9 cellular contexts compared by ENCODE assay signal in the genomic region with DNA sequence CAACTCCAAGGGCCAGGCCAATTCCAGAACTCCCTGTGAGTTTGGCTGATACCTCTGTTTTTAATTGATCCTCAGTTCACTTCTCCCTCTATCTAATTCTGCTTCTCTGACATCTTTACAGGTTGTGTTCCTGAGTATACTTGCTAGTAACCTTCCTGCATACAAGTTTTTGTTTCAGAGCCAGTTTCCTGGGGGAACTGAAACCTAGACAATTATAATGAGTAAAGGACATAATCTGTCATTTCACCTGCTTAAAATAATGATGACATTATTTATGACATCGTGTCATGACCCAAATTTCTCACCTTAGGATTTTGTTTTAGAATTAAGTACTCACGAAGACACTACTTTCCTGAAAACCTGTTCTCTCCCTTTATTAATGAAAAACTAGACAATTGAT. TPM values are rescaled to one million over a fixed set of nuclear protein-coding genes. Genes with fewer than 3 reads are reported as not detected.
DNase-seq lines count a peak whose midpoint lies in the region; ATAC-seq and TF ChIP-seq lines count a peak whose summit lies in the region.
"Had no signal": no experiment of that assay in that cellular context is flagged by ENCODE, and none has a peak within 500 bp of the region (broad histone marks: within the 10 kb centered on the region; RNA-seq: fewer than 3 reads in every experiment).

No MANE protein-coding gene starts in this region.

- peaks cover 0 to 1% (median 0%) of the 10 kb centered on the region in 3 donors for H3K9me3 Mint-ChIP-seq in IgD-negative memory B cell
- H3K9me3 Mint-ChIP-seq in type B pancreatic cell, result no peaks in the 10 kb centered on the region

- H3K4me1 Mint-ChIP-seq in IgD-negative memory B cell (peaks cover 46 to 56% (median 49%) of the 10 kb centered on the region in 3 donors), type B pancreatic cell (ENCODE audit: unreplicated experiment) (no peaks in the 10 kb centered on the region)

- no peaks in the 10 kb centered on the region for H3K36me3 Mint-ChIP-seq in IgD-negative memory B cell
- no peaks in the 10 kb centered on the region for H3K36me3 Mint-ChIP-seq in type B pancreatic cell

- TF ChIP-seq CTCF in sigmoid colon (IDR thresholded peaks at IDR 0.05), result no peak
- TF ChIP-seq CTCF in type B pancreatic cell (conservative IDR thresholded peaks at IDR 0.05), result no peak

- TF ChIP-seq EP300 in sigmoid colon (IDR thresholded peaks at IDR 0.05), result no peak

- peak overlapping the region in 3 of 10 experiments; percentile 17 to 33 (median 22); a peak in 5 of 20 replicates for H3K4me3 ChIP-seq in BLaER1 treated with 17β-estradiol and CSF1 and Interleukin-3, amounts not matched to agents 10 nM and 100 nM
- no peak overlapping the region for H3K4me3 ChIP-seq in sigmoid colon

- peaks cover 31 to 50% (median 39%) of the 10 kb centered on the region in 10 experiments for H3K4me1 ChIP-seq in BLaER1 treated with 17β-estradiol and CSF1 and Interleukin-3, amounts not matched to agents 10 nM and 100 nM
- no peaks in the 10 kb centered on the region for H3K4me1 ChIP-seq in sigmoid colon

- intact Hi-C loops in sigmoid colon (cut with DNase I), result no loop called here

- no peak for TF ChIP-seq POLR2A in sigmoid colon (IDR thresholded peaks at IDR 0.05)

- no peak for DNase-seq in sigmoid colon
- DNase-seq in stimulated activated CD4-positive, alpha-beta T cell treated with anti-CD3 and anti-CD28 coated beads, Interleukin-1b, Interleukin-23, amount 100 ng/mL, for 48 hours, result no peak
- no peak for DNase-seq in type B pancreatic cell (ENCODE audit: extremely low spot score, unreplicated experiment)
- DNase-seq in GM19238 (ENCODE audit: insufficient read length, low spot score), result no peak
- DNase-seq: NCI-H1105 treated with DMSO at 0.1 percent for 48 hours had no signal

- peak overlapping the region; percentile 85 to 98 (median 94) for H3K27ac Mint-ChIP-seq in IgD-negative memory B cell
- H3K27ac Mint-ChIP-seq in type B pancreatic cell, result no peak overlapping the region

- no peaks in the 10 kb centered on the region for H4K20me1 ChIP-seq in BLaER1 treated with 17β-estradiol and CSF1 and Interleukin-3, amounts not matched to agents 10 nM and 100 nM

- peak overlapping the region; percentile 72 to 92 (median 82) for H3K4me3 Mint-ChIP-seq in IgD-negative memory B cell
- no peak overlapping the region for H3K4me3 Mint-ChIP-seq in type B pancreatic cell

- 64 to 76% methylated on average over 2 of the region's 2 CpGs for WGBS in sigmoid colon, 2 donors

- H3K27me3 Mint-ChIP-seq in IgD-negative memory B cell, result no peaks in the 10 kb centered on the region
- H3K27me3 Mint-ChIP-seq in type B pancreatic cell, result peaks cover 10% of the 10 kb centered on the region

- H3K9me3 ChIP-seq in BLaER1 treated with 17β-estradiol and CSF1 and Interleukin-3, amounts not matched to agents 10 nM and 100 nM (replicated peaks in 1 of 11), result peaks cover 0 to 12% (median 0%) of the 10 kb centered on the region in 11 experiments; a peak in 2 of 22 replicates
- H3K9me3 ChIP-seq in sigmoid colon, result no peaks in the 10 kb centered on the region

- ATAC-seq in GM19025 (IDR thresholded peaks at IDR 0.05; ENCODE audit: low read depth, unreplicated experiment) (peak; percentile 46), HG02840 (IDR thresholded peaks at IDR 0.05; ENCODE audit: low FRiP score, unreplicated experiment) (peak; percentile 54)

- H3K27ac ChIP-seq in BLaER1 treated with 17β-estradiol and CSF1 and Interleukin-3, amounts not matched to agents 10 nM and 100 nM, result peak overlapping the region; percentile 35 to 83 (median 73); a peak in 19 of 22 replicates
- no peak overlapping the region for H3K27ac ChIP-seq in sigmoid colon

- no peaks in the 10 kb centered on the region for H3K36me3 ChIP-seq in BLaER1 treated with 17β-estradiol and CSF1 and Interleukin-3, amounts not matched to agents 10 nM and 100 nM
- no peaks in the 10 kb centered on the region for H3K36me3 ChIP-seq in sigmoid colon

- peak overlapping the region; percentile 67 to 87 (median 82) for H3K4me2 ChIP-seq in BLaER1 treated with 17β-estradiol and CSF1 and Interleukin-3, amounts not matched to agents 10 nM and 100 nM

- H3K9ac ChIP-seq in BLaER1 treated with 17β-estradiol and CSF1 and Interleukin-3, amounts not matched to agents 10 nM and 100 nM, result peak overlapping the region in 10 of 11 experiments; percentile 7 to 70 (median 58); a peak in 16 of 22 replicates

- H3K27me3 ChIP-seq in BLaER1 treated with 17β-estradiol and CSF1 and Interleukin-3, amounts not matched to agents 10 nM and 100 nM, result no peaks in the 10 kb centered on the region
- H3K27me3 ChIP-seq in sigmoid colon, result no peaks in the 10 kb centered on the region

RNA-seq across cellular contexts. Expression of a gene that starts 12.5 kb away (rescaled TPM):
- polyA plus RNA-seq in IgD-negative memory B cell (78.2 TPM), sigmoid colon (10 to 100 TPM in 1 of 3 donors, 1 to 10 TPM in 2; 3.7 to 36.7 (median 7.2) TPM)
- total RNA-seq in sigmoid colon (100 to 1,000 TPM in 2 of 4 donors, 10 to 100 TPM in 2; 93.5 to 130 (median 100) TPM), type B pancreatic cell (ENCODE audit: low replicate concordance) (71.7 and 95.7 TPM in 2 replicates)

Comparison
In these comparisons a context has a peak if more than half of its experiments do, and no peak if none do; other contexts are left out.
1. H3K27ac ChIP-seq: peak in BLaER1 treated with 17β-estradiol and CSF1 and Interleukin-3, amounts not matched to agents 10 nM and 100 nM (11 of 11); none in sigmoid colon (0 of 4).